ENCODE assay signal across 1 cellular context in the genomic region with DNA sequence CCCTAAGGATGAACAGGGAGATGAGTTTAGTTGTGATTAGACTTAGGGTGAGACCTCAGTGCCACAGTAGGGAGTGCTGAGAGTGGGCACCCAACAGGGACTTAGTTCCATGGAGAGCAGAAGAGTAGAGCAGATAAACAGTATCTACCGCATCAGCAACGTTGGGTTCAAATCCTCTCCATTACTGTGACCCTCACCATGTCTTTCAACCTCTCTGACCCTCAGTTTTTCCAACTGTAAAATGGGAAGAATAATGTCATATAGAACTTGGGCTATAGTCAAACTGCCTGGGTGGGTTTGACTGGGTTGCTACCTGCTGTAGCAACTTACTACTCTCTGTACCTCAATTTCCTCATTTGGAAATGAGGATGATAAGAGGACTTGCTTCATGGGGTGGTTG.
TF ChIP-seq lines count a peak whose summit lies in the region.

No MANE protein-coding gene starts in this region.

TF ChIP-seq in K562, 482 proteins besides CTCF, POLR2A, EP300 and RAD21:
- TF ChIP-seq, protein P1, sequence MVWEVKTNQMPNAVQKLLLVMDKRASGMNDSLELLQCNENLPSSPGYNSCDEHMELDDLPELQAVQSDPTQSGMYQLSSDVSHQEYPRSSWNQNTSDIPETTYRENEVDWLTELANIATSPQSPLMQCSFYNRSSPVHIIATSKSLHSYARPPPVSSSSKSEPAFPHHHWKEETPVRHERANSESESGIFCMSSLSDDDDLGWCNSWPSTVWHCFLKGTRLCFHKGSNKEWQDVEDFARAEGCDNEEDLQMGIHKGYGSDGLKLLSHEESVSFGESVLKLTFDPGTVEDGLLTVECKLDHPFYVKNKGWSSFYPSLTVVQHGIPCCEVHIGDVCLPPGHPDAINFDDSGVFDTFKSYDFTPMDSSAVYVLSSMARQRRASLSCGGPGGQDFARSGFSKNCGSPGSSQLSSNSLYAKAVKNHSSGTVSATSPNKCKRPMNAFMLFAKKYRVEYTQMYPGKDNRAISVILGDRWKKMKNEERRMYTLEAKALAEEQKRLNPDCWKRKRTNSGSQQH (CRISPR knock-in tag; IDR thresholded peaks at IDR 0.05): no peak
- TF ChIP-seq RBM25 (IDR thresholded peaks at IDR 0.05; ENCODE audit: low read depth, low read length, severe bottlenecking) (peak; percentile 70), ADNP (tag; IDR thresholded peaks at IDR 0.05) (peak; percentile 61), FOXK2 (conservative IDR thresholded peaks at IDR 0.05 in 1 of 2, IDR thresholded peaks at IDR 0.05 in 1 of 2; ENCODE audit: low read depth in 2 of 2) (no peak)
